ENCODE assay signal across 8 cellular contexts in the genomic region with DNA sequence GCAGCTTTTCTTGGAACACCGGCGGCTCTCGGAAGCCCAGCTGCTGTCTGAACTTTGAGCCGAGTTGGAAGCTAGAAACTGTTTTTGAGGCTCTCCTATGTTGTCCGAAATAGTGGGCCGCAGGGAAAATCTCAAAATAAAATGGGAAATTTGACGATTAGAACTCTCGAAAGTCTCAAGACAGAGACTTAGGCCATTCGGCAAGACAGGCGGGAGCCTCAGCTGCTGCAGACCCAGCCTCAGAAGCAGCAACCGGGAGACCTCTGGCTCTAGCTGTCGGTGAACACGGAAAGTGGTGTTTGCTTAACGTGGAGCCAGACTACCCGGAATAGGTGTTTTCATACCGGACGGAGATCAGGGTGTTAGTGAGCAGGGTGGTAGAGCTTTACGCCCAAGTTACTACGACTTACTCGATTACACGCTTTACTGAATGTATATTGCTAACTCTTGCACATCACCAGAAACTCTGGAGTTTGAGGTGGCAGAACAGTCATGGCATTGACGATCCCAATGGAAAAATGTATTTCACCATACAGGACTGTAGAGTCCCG. TPM values are rescaled to one million over a fixed set of nuclear protein-coding genes. Genes with fewer than 3 reads are reported as not detected.
DNase-seq lines count a peak whose midpoint lies in the region; ATAC-seq and TF ChIP-seq lines count a peak whose summit lies in the region.

No MANE protein-coding gene starts in this region.

- DNase-seq in AG10803 (ENCODE audit: low read depth) (peak; percentile 13), T-cell (no peak), fibroblast of villous mesenchyme (ENCODE audit: low read depth) (no peak), prostate gland (ENCODE audit: low spot score) (no peak), HEK293T (ENCODE audit: extremely low spot score) (no peak)

- no peak for TF ChIP-seq CTCF in AG10803 (conservative IDR thresholded peaks at IDR 0.05; ENCODE audit: low read length)
- TF ChIP-seq CTCF in fibroblast of villous mesenchyme (IDR thresholded peaks at IDR 0.05; ENCODE audit: insufficient read depth, low read depth, low read length) = no peak
- TF ChIP-seq CTCF in prostate gland (IDR thresholded peaks at IDR 0.05) = no peak

- no peak for TF ChIP-seq POLR2A in prostate gland (IDR thresholded peaks at IDR 0.05)

- H3K36me3 ChIP-seq in prostate gland = peaks cover 0 to 6% of the 10 kb centered on the region in 2 donors

- H3K4me1 Mint-ChIP-seq in T-cell = peaks cover 16 to 27% (median 26%) of the 10 kb centered on the region in 3 donors

- no peaks in the 10 kb centered on the region for H3K9me3 Mint-ChIP-seq in T-cell

- ATAC-seq in GM21526 (IDR thresholded peaks at IDR 0.05; ENCODE audit: low FRiP score, unreplicated experiment) (peak; percentile 11), T-cell (replicated peaks in 1 of 4) (peak in 1 of 4 experiments; percentile 12), HG02884 (IDR thresholded peaks at IDR 0.05; ENCODE audit: unreplicated experiment) (no peak), HG02840 (IDR thresholded peaks at IDR 0.05; ENCODE audit: low FRiP score, unreplicated experiment) (no peak)

- H3K9me3 ChIP-seq in prostate gland = no peaks in the 10 kb centered on the region

- intact Hi-C loops in prostate gland (cut with DNase I) = loop anchor here (1.0 to 5.0 kb wide), 3 partner anchors 82 to 269 kb away; a partner anchor contains a TSS

- H3K27ac ChIP-seq in prostate gland = peak overlapping the region; percentile 94 to 95

- peak overlapping the region; percentile 85 for H3K4me3 ChIP-seq in AG10803 (ENCODE audit: low read length)
- H3K4me3 ChIP-seq in fibroblast of villous mesenchyme (ENCODE audit: low read depth, low read length) = peak overlapping the region; percentile 93
- H3K4me3 ChIP-seq in prostate gland = peak overlapping the region; percentile 74 to 83

- 4% methylated on average over 23 of the region's 23 CpGs for WGBS in prostate gland

- H3K27me3 Mint-ChIP-seq in T-cell = no peaks in the 10 kb centered on the region

- peaks cover 30% of the 10 kb centered on the region for H3K36me3 Mint-ChIP-seq in T-cell

- CTCF ChIA-PET in T-cell (lab: Charles Lee) (interaction anchor here (0.6 to 2.3 kb wide), 11 partner anchors 10 to 431 kb away, joined by 3 to 16 read pairs (median 3); a partner anchor contains a TSS), HEK293T (lab: Yijun Ruan, JAX) (interaction anchor here (0.8 to 2.9 kb wide), 16 partner anchors 14 to 434 kb away, joined by 3 to 24 read pairs (median 5); a partner anchor contains a TSS)

- POLR2A ChIA-PET in T-cell (lab: Charles Lee) = interaction anchor here (0.6 to 1.2 kb wide), 2 partner anchors 21 to 314 kb away, joined by 3 read pairs; no protein-coding TSS in a partner anchor
- POLR2A ChIA-PET in HEK293T (lab: Yijun Ruan, JAX) = interaction anchor here (0.8 to 5.9 kb wide), 35 partner anchors 9 to 592 kb away, joined by 3 to 139 read pairs (median 5); a partner anchor contains a TSS

- peaks cover 4% of the 10 kb centered on the region for H3K4me1 ChIP-seq in prostate gland (replicated peaks)

- peak overlapping the region; percentile 89 to 91 (median 90) for H3K4me3 Mint-ChIP-seq in T-cell

- H3K27me3 ChIP-seq in prostate gland (replicated peaks; ENCODE audit: insufficient read depth) = no peaks in the 10 kb centered on the region

- peak overlapping the region; percentile 95 for H3K27ac Mint-ChIP-seq in T-cell

TF ChIP-seq in HEK293T, 16 proteins besides CTCF, POLR2A, EP300 and RAD21:
- TF ChIP-seq, protein P1, sequence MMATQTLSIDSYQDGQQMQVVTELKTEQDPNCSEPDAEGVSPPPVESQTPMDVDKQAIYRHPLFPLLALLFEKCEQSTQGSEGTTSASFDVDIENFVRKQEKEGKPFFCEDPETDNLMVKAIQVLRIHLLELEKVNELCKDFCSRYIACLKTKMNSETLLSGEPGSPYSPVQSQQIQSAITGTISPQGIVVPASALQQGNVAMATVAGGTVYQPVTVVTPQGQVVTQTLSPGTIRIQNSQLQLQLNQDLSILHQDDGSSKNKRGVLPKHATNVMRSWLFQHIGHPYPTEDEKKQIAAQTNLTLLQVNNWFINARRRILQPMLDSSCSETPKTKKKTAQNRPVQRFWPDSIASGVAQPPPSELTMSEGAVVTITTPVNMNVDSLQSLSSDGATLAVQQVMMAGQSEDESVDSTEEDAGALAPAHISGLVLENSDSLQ (IDR thresholded peaks at IDR 0.05) = no peak
- TF ChIP-seq ARNT (IDR thresholded peaks at IDR 0.05) (no peak), ZNF384 (IDR thresholded peaks at IDR 0.05) (no peak), CTBP1 (IDR thresholded peaks at IDR 0.05; ENCODE audit: borderline replicate concordance) (no peak), LEF1 (IDR thresholded peaks at IDR 0.05; ENCODE audit: borderline replicate concordance) (no peak), SP1 (IDR thresholded peaks at IDR 0.05) (no peak), FOXK2 (IDR thresholded peaks at IDR 0.05) (no peak), FOXA1 (IDR thresholded peaks at IDR 0.05) (no peak), NFRKB (IDR thresholded peaks at IDR 0.05) (no peak), SUZ12 (IDR thresholded peaks at IDR 0.05) (no peak), ELF4 (IDR thresholded peaks at IDR 0.05) (no peak), L3MBTL2 (conservative IDR thresholded peaks at IDR 0.05) (no peak), HDGF (IDR thresholded peaks at IDR 0.05; ENCODE audit: borderline replicate concordance) (no peak), FOXM1 (IDR thresholded peaks at IDR 0.05; ENCODE audit: borderline replicate concordance) (no peak), TARDBP (IDR thresholded peaks at IDR 0.05) (no peak), BHLHE40 (IDR thresholded peaks at IDR 0.05; ENCODE audit: borderline replicate concordance) (no peak)

RNA-seq across cellular contexts. Expression of a gene that starts 0.4 kb away (rescaled TPM):
- total RNA-seq in T-cell (100 to 1,000 TPM; 357 to 529 (median 447) TPM), fibroblast of villous mesenchyme (123 and 162 TPM in 2 replicates), prostate gland (100 to 1,000 TPM; 184 to 238 TPM)

RNA-seq across cellular contexts. Expression of a gene that starts 21.9 kb away (rescaled TPM):
- total RNA-seq in T-cell (10 to 100 TPM; 11.9 to 35.0 (median 15.1) TPM), fibroblast of villous mesenchyme (3.2 and 4.3 TPM in 2 replicates), prostate gland (10 to 100 TPM; 46.0 to 79.5 TPM)

RNA-seq across cellular contexts. Expression of a gene that starts 32.9 kb away (rescaled TPM):
- 10 to 100 TPM; 25.0 to 38.7 (median 34.2) TPM for total RNA-seq in T-cell
- total RNA-seq in fibroblast of villous mesenchyme = 61.7 and 74.7 TPM in 2 replicates
- 100 to 1,000 TPM; 100 to 116 TPM for total RNA-seq in prostate gland
